In the genomic region with DNA sequence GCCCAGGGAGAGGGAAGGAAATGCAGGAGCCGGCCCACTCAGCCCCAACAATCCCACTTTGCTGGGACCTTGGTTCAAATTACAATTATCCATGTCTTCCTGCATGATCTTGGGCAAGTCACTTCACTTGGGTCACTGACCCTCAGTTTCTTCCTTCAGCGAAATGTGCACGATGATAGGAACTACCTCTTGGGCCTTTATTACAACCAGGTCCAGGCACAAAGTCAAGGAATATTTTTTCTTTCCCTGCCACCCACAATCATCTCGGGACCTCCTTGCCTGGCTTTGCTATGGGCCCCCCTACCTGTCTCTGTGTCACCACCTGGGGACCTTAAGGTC, we compare ENCODE assay signal across 7 cellular contexts. TPM values are rescaled to one million over a fixed set of nuclear protein-coding genes. Genes with fewer than 3 reads are reported as not detected.
A peak's percentile ranks its signal among the peaks of the same experiment; 100 is the strongest.
DNase-seq lines count a peak whose midpoint lies in the region; ATAC-seq lines count a peak whose summit lies in the region.
"Had no signal": no experiment of that assay in that cellular context is flagged by ENCODE, and none has a peak within 500 bp of the region (broad histone marks: within the 10 kb centered on the region; RNA-seq: fewer than 3 reads in every experiment).

No MANE protein-coding gene starts in this region.

- H3K36me3 Mint-ChIP-seq in CD4-positive, alpha-beta memory T cell = no peaks in the 10 kb centered on the region
- H3K36me3 Mint-ChIP-seq in activated naive CD8-positive, alpha-beta T cell treated with anti-CD3 and anti-CD28 coated beads, Interleukin-2, amount 50 U/mL, for 24 hours (ENCODE audit: low read depth) = no peaks in the 10 kb centered on the region

- H3K4me1 ChIP-seq in CD4-positive, alpha-beta memory T cell (ENCODE audit: insufficient read depth, low read length) = peaks cover 18% of the 10 kb centered on the region
- H3K4me1 ChIP-seq in muscle layer of colon (ENCODE audit: insufficient read depth, low read length) = peaks cover 11% of the 10 kb centered on the region

- POLR2A ChIA-PET in CD4-positive, alpha-beta memory T cell (lab: Charles Lee; ENCODE audit: partially characterized antibody) = interaction anchor here (3.7 kb wide), 1 partner anchor 22 kb away, joined by 15 read pairs; the partner anchor contains the start of gene PCIF1

- H3K9me3 Mint-ChIP-seq in CD4-positive, alpha-beta memory T cell = no peaks in the 10 kb centered on the region
- H3K9me3 Mint-ChIP-seq in activated naive CD8-positive, alpha-beta T cell treated with anti-CD3 and anti-CD28 coated beads, Interleukin-2, amount 50 U/mL, for 24 hours = no peaks in the 10 kb centered on the region

- ATAC-seq in activated naive CD8-positive, alpha-beta T cell treated with anti-CD3 and anti-CD28 coated beads, Interleukin-2, amount 50 U/mL, for 24 hours = no peak

- no peak overlapping the region for H3K4me3 ChIP-seq in CD4-positive, alpha-beta memory T cell (ENCODE audit: low read length in 2 of 2)
- peak overlapping the region; percentile 52 to 84 for H3K4me3 ChIP-seq in muscle layer of colon (ENCODE audit: low read depth in 1 of 2, low read length in 2 of 2)

- intact Hi-C loops in CD4-positive, alpha-beta memory T cell (cut with micrococcal nuclease) = no loop called here

- no peak overlapping the region for H3K27ac ChIP-seq in CD4-positive, alpha-beta memory T cell (ENCODE audit: low read depth, low read length)
- H3K27ac ChIP-seq in muscle layer of colon (ENCODE audit: low read depth, low read length) = no peak overlapping the region
- H3K27ac ChIP-seq in substantia nigra (ENCODE audit: low read depth, low read length, poor library complexity, severe bottlenecking) = no peak overlapping the region
- H3K27ac ChIP-seq: HL-60 had no signal

- no peaks in the 10 kb centered on the region for H3K9me3 ChIP-seq in CD4-positive, alpha-beta memory T cell (ENCODE audit: control insufficient read depth in 1 of 2, low read length in 2 of 2)
- H3K9me3 ChIP-seq in muscle layer of colon (ENCODE audit: low read length) = no peaks in the 10 kb centered on the region

- H3K27me3 Mint-ChIP-seq in CD4-positive, alpha-beta memory T cell = peaks cover 11 to 13% of the 10 kb centered on the region in 2 donors
- H3K27me3 Mint-ChIP-seq in activated naive CD8-positive, alpha-beta T cell treated with anti-CD3 and anti-CD28 coated beads, Interleukin-2, amount 50 U/mL, for 24 hours = peaks cover 7% of the 10 kb centered on the region

- H3K4me3 Mint-ChIP-seq in CD4-positive, alpha-beta memory T cell = peak overlapping the region in 7 of 8 donors; percentile 17 to 85 (median 63)
- H3K4me3 Mint-ChIP-seq in activated naive CD8-positive, alpha-beta T cell treated with anti-CD3 and anti-CD28 coated beads, Interleukin-2, amount 50 U/mL, for 24 hours = peak overlapping the region; percentile 83

- no peaks in the 10 kb centered on the region for H3K36me3 ChIP-seq in CD4-positive, alpha-beta memory T cell (ENCODE audit: insufficient read depth, low read length)
- no peaks in the 10 kb centered on the region for H3K36me3 ChIP-seq in muscle layer of colon (ENCODE audit: insufficient read depth, low read length)

- H3K27ac Mint-ChIP-seq in CD4-positive, alpha-beta memory T cell = no peak overlapping the region
- H3K27ac Mint-ChIP-seq in activated naive CD8-positive, alpha-beta T cell treated with anti-CD3 and anti-CD28 coated beads, Interleukin-2, amount 50 U/mL, for 24 hours = peak overlapping the region; percentile 42

- H3K4me1 Mint-ChIP-seq in CD4-positive, alpha-beta memory T cell = peaks cover 7 to 19% (median 13%) of the 10 kb centered on the region in 4 donors
- H3K4me1 Mint-ChIP-seq in activated naive CD8-positive, alpha-beta T cell treated with anti-CD3 and anti-CD28 coated beads, Interleukin-2, amount 50 U/mL, for 24 hours = peaks cover 22% of the 10 kb centered on the region

- H3K27me3 ChIP-seq in CD4-positive, alpha-beta memory T cell (ENCODE audit: insufficient read depth, low read length) = peaks cover 14% of the 10 kb centered on the region
- no peaks in the 10 kb centered on the region for H3K27me3 ChIP-seq in muscle layer of colon (ENCODE audit: control insufficient read depth in 1 of 2, insufficient read depth in 2 of 2, low read length in 2 of 2)

- peak overlapping the region; percentile 21 for H3K9ac ChIP-seq in muscle layer of colon (ENCODE audit: low read length)

- DNase-seq in CD4-positive, alpha-beta memory T cell = no peak
- DNase-seq in activated naive CD8-positive, alpha-beta T cell treated with anti-CD3 and anti-CD28 coated beads, Interleukin-2, amount 50 U/mL, for 24 hours = no peak
- DNase-seq in substantia nigra (lab: John Stamatoyannopoulos, UW) (no peak), DMS153 treated with DMSO at 0.1 percent for 48 hours (lab: John Stamatoyannopoulos, UW; ENCODE audit: unreplicated experiment) (no peak), GF-D8 (lab: John Stamatoyannopoulos, UW) (no peak)

- CTCF ChIA-PET in CD4-positive, alpha-beta memory T cell (lab: Charles Lee; ENCODE audit: partially characterized antibody) = interaction anchor here (1.0 kb wide), 1 partner anchor 57 kb away, joined by 3 read pairs; no protein-coding TSS in a partner anchor

RNA-seq across cellular contexts. Expression of gene PLTP, which starts 0.4 kb away (rescaled TPM):
- total RNA-seq in CD4-positive, alpha-beta memory T cell = under 1 TPM in 1 of 2 experiments, not detected in 1; 0.19 TPM
- under 1 TPM; 0.29 to 0.69 TPM for polyA plus RNA-seq in CD4-positive, alpha-beta memory T cell

RNA-seq across cellular contexts. Expression of gene CTSA, which starts 21.2 kb away (rescaled TPM):
- total RNA-seq in CD4-positive, alpha-beta memory T cell = 100 to 1,000 TPM; 102 to 103 TPM
- 100 to 1,000 TPM; 143 to 165 TPM for polyA plus RNA-seq in CD4-positive, alpha-beta memory T cell

RNA-seq across cellular contexts. Expression of gene NEURL2, which starts 21.3 kb away (rescaled TPM):
- 1 to 10 TPM; 5.5 to 5.6 TPM for total RNA-seq in CD4-positive, alpha-beta memory T cell
- polyA plus RNA-seq in CD4-positive, alpha-beta memory T cell = under 1 TPM; 0.29 to 0.75 TPM

RNA-seq across cellular contexts. Expression of gene PCIF1, which starts 22.2 kb away (rescaled TPM):
- 10 to 100 TPM; 63.1 to 69.4 TPM for total RNA-seq in CD4-positive, alpha-beta memory T cell
- 10 to 100 TPM; 70.9 to 83.4 TPM for polyA plus RNA-seq in CD4-positive, alpha-beta memory T cell

RNA-seq across cellular contexts. Expression of gene SPATA25, which starts 24.9 kb away (rescaled TPM):
- total RNA-seq in CD4-positive, alpha-beta memory T cell = 1 to 10 TPM; 2.8 to 4.7 TPM
- under 1 TPM in 1 of 2 donors, not detected in 1; 0.38 TPM for polyA plus RNA-seq in CD4-positive, alpha-beta memory T cell

Comparison
In these comparisons a context has a peak if more than half of its experiments do, and no peak if none do; other contexts are left out.
1. H3K4me3 ChIP-seq: peak in muscle layer of colon (2 of 2); none in CD4-positive, alpha-beta memory T cell (0 of 2).